Comparison of ENCODE assay signal across 15 cellular contexts in genomic region chr12:125873031-125873430, GRCh38.
DNase-seq lines count a peak whose midpoint lies in the region; ATAC-seq, FAIRE-seq and TF ChIP-seq lines count a peak whose summit lies in the region.
"Had no signal": no experiment of that assay in that cellular context is flagged by ENCODE, and none has a peak within 500 bp of the region (broad histone marks: within the 10 kb centered on the region; RNA-seq: fewer than 3 reads in every experiment).

No MANE protein-coding gene starts in this region.

- no peak for TF ChIP-seq CTCF in astrocyte of the spinal cord (IDR thresholded peaks at IDR 0.05; ENCODE audit: low read depth, low read length)

- in situ Hi-C loops in astrocyte of the spinal cord (cut with HindIII; ENCODE audit: low sequenced_read_pairs): no loop called here

- no peak for ATAC-seq in HG03571 (IDR thresholded peaks at IDR 0.05; ENCODE audit: unreplicated experiment)
- ATAC-seq: CD8-positive, alpha-beta T cell; K562 had no signal

- FAIRE-seq in RCC 7860 (lab: Jason Lieb, UNC): no peak
- FAIRE-seq: HTR-8/SVneo, K562 had no signal

- H3K4me3 ChIP-seq in astrocyte of the spinal cord (ENCODE audit: low read depth, low read length): no peak overlapping the region
- H3K4me3 ChIP-seq: BLaER1 treated with 17β-estradiol and CSF1 and Interleukin-3, amounts not matched to agents 10 nM and 100 nM; K562 had no signal

- peak; percentile 17 for DNase-seq in H4 (ENCODE audit: low spot score)
- peak; percentile 4 for DNase-seq in RCC 7860 (ENCODE audit: low spot score)
- peak; percentile 30 for DNase-seq in astrocyte of the spinal cord (ENCODE audit: low read depth, low spot score)
- no peak for DNase-seq in NCI-H446 treated with DMSO at 0.1 percent for 48 hours (lab: John Stamatoyannopoulos, UW)
- DNase-seq in NCI-H1417 treated with DMSO at 0.1 percent for 48 hours (lab: John Stamatoyannopoulos, UW): no peak
- DNase-seq: CD8-positive, alpha-beta T cell; DMS79 treated with DMSO at 0.1 percent for 48 hours; GF-D8; GOT3; H9; IMR-90 had no signal

Comparison
In these comparisons a context has a peak if more than half of its experiments do, and no peak if none do; other contexts are left out.
1. DNase-seq: peak in H4 (single experiment), RCC 7860 (single experiment) and astrocyte of the spinal cord (single experiment); none in NCI-H446 treated with DMSO at 0.1 percent for 48 hours (single experiment) and NCI-H1417 treated with DMSO at 0.1 percent for 48 hours (single experiment).